ENCODE assay signal across 30 cellular contexts in the genomic region with DNA sequence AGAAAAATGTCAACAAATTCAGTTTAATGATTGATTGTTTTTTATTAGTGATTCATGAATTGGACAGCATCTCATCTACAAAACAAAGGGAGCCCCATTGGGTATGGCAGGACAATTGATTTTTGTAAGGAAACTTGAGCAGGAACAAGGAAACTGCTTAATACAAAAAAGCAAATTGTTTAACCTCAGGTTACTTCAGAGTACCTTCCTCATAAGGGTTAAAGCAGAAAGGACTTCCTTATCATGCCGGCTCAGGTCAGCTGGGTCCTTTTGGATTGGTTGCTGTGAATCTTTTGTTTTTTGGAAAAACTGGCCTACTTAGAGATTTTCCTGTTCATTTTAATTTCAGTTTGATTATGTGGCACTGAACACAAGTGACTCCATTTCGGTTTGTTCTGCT.
"Had no signal": no experiment of that assay in that cellular context is flagged by ENCODE, and none has a peak within 500 bp of the region (broad histone marks: within the 10 kb centered on the region; RNA-seq: fewer than 3 reads in every experiment).

No MANE protein-coding gene starts in this region.

- DNase-seq: activated CD4-positive, alpha-beta T cell treated with anti-CD3 and anti-CD28 coated beads for 1 hour; activated CD4-positive, alpha-beta T cell treated with anti-CD3 and anti-CD28 coated beads, Interleukin-2, amount 10 ng/mL, durations not matched to agents 7 days and 5 days; activated CD4-positive, alpha-beta T cell treated with anti-CD3 and anti-CD28 coated beads, Interleukin-2, amount 50 U/mL, for 48 hours; activated CD4-positive, CD25-positive, alpha-beta regulatory T cell; activated CD8-positive, alpha-beta T cell treated with anti-CD3 and anti-CD28 coated beads, Interleukin-2, amount 10 ng/mL, durations not matched to agents 7 days and 5 days; activated gamma-delta T cell treated with Interleukin-2 at 50 U/mL for 16 hours; activated naive CD4-positive, alpha-beta T cell treated with anti-CD3 and anti-CD28 coated beads for 36 hours; activated T-cell treated with anti-CD3 and anti-CD28 coated beads, Interleukin-2, amount 50 U/mL, for 24 hours; adrenal gland; body of pancreas; Kasumi-1; KG1; MG63; NCI-H1105; NCI-H1417 treated with DMSO at 0.1 percent for 48 hours; NCI-H187 treated with DMSO at 0.1 percent for 48 hours; NCI-H2081; NCI-H226; NCI-H446 treated with DMSO at 0.1 percent for 48 hours; NCI-H524; SHP77; SJCRH30; T1000; WERI-Rb-1 had no signal

- H3K4me3 ChIP-seq: adrenal gland, body of pancreas, breast epithelium, MG63, SJCRH30, SK-N-MC had no signal

- H3K27me3 ChIP-seq: adrenal gland, body of pancreas, breast epithelium, MG63, SJCRH30 had no signal

- H3K4me3 Mint-ChIP-seq: activated CD4-positive, alpha-beta T cell treated with anti-CD3 and anti-CD28 coated beads, Interleukin-2, amount 10 ng/mL, durations not matched to agents 7 days and 5 days; activated CD8-positive, alpha-beta T cell treated with anti-CD3 and anti-CD28 coated beads, Interleukin-2, amount 10 ng/mL, durations not matched to agents 7 days and 5 days; activated naive CD4-positive, alpha-beta T cell treated with anti-CD3 and anti-CD28 coated beads for 36 hours; activated T-cell treated with anti-CD3 and anti-CD28 coated beads, Interleukin-2, amount 50 U/mL, for 24 hours; activated T-helper 1 cell treated with anti-CD3 and anti-CD28 coated beads, Interleukin-12 subunit alpha, Interleukin-12 subunit beta, Interleukin-2, Interleukin-4 antibody, amounts not matched to agents 30 ng/mL and 10 ng/mL and 1 ng/mL, durations not matched to agents 14 hours and 24 hours and 36 hours had no signal

- H3K9me3 ChIP-seq: adrenal gland, body of pancreas, breast epithelium, MG63, SJCRH30 had no signal

- H3K36me3 Mint-ChIP-seq: activated naive CD4-positive, alpha-beta T cell treated with anti-CD3 and anti-CD28 coated beads, Interleukin-2, amount 50 U/mL, for 72 hours had no signal

- H3K4me1 ChIP-seq: body of pancreas, breast epithelium, SJCRH30 had no signal

- H3K27ac ChIP-seq: adrenal gland, body of pancreas, SJCRH30, WERI-Rb-1 had no signal

- H3K9me3 Mint-ChIP-seq: activated CD4-positive, alpha-beta T cell treated with anti-CD3 and anti-CD28 coated beads, Interleukin-2, amount 10 ng/mL, durations not matched to agents 7 days and 5 days; activated naive CD4-positive, alpha-beta T cell treated with anti-CD3 and anti-CD28 coated beads for 36 hours; activated naive CD4-positive, alpha-beta T cell treated with anti-CD3 and anti-CD28 coated beads, Interleukin-2, amount 50 U/mL, for 72 hours; activated T-cell treated with anti-CD3 and anti-CD28 coated beads, Interleukin-2, amount 50 U/mL, for 24 hours; activated T-helper 1 cell treated with anti-CD3 and anti-CD28 coated beads, Interleukin-12 subunit alpha, Interleukin-12 subunit beta, Interleukin-2, Interleukin-4 antibody, amounts not matched to agents 30 ng/mL and 10 ng/mL and 1 ng/mL, durations not matched to agents 14 hours and 24 hours and 36 hours had no signal

- H3K36me3 ChIP-seq: adrenal gland, breast epithelium, MG63, SJCRH30, WERI-Rb-1 had no signal

- FAIRE-seq: astrocyte had no signal

- ATAC-seq: activated CD8-positive, alpha-beta T cell treated with anti-CD3 and anti-CD28 coated beads, Interleukin-2, amount 10 ng/mL, durations not matched to agents 7 days and 5 days; activated naive CD4-positive, alpha-beta T cell treated with anti-CD3 and anti-CD28 coated beads, Interleukin-2, amount 50 U/mL, for 72 hours; body of pancreas; Panc1 had no signal
